In the genomic region with DNA sequence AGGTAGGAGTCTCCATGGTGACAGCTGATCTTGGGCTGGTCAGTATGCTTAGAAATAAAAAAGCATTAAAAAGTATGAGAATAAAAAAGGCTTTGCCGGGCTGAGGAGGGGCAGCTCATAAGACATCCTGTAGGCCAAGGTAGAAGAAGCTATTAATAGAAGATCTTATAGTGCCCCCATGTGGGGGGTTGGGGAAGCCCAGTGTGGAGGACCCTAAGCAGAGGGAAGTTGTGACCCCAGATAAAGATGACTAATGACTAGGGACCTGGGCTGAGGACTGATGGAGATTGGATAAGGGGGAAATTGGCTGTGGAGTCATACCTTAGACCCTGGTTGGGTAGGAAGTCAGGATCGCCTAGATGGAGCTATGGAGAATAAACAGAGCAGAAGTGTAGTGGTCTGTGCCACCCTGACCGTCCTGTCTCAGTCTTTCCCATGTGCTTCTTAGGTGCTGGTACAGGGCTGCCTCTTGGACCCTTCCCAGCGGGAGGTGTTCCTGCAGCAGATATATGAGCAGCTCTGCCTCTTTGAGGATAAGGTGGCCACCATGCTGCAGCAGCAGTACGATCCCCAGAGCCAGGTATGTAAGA, we compare ENCODE assay signal across 1 cellular context.
TF ChIP-seq lines count a peak whose summit lies in the region.

No MANE protein-coding gene starts in this region.

TF ChIP-seq in H1, 55 proteins besides CTCF, POLR2A, EP300 and RAD21:
- TF ChIP-seq, protein P1, sequence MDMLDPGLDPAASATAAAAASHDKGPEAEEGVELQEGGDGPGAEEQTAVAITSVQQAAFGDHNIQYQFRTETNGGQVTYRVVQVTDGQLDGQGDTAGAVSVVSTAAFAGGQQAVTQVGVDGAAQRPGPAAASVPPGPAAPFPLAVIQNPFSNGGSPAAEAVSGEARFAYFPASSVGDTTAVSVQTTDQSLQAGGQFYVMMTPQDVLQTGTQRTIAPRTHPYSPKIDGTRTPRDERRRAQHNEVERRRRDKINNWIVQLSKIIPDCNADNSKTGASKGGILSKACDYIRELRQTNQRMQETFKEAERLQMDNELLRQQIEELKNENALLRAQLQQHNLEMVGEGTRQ (IDR thresholded peaks at IDR 0.05; ENCODE audit: low read length): no peak
- TF ChIP-seq RFX5 (IDR thresholded peaks at IDR 0.05; ENCODE audit: borderline replicate concordance, low read depth, low read length): no peak
- TF ChIP-seq HDAC6 (IDR thresholded peaks at IDR 0.05; ENCODE audit: low read depth, low read length): no peak
- no peak for TF ChIP-seq ASH2L (IDR thresholded peaks at IDR 0.05; ENCODE audit: low read length)
- TF ChIP-seq RXRA (IDR thresholded peaks at IDR 0.05; ENCODE audit: insufficient read depth, low read depth, low read length): no peak
- TF ChIP-seq CBX8 (IDR thresholded peaks at IDR 0.05; ENCODE audit: borderline replicate concordance, low read depth, low read length): no peak
- TF ChIP-seq TAF7 (optimal IDR thresholded peaks at IDR 0.05; ENCODE audit: borderline replicate concordance, low read depth, low read length): no peak
